8 cellular contexts compared by ENCODE assay signal in genomic region chr20:63955281-63955845, GRCh38. TPM values are rescaled to one million over a fixed set of nuclear protein-coding genes. Genes with fewer than 3 reads are reported as not detected.
DNase-seq lines count a peak whose midpoint lies in the region; ATAC-seq and TF ChIP-seq lines count a peak whose summit lies in the region.

No MANE protein-coding gene starts in this region.

- H3K9me2 ChIP-seq in SU-DHL-6 (replicated peaks; ENCODE audit: insufficient read depth, low read length), result no peaks in the 10 kb centered on the region

- no peaks in the 10 kb centered on the region for H3K9me3 ChIP-seq in SU-DHL-6 (ENCODE audit: insufficient read depth, low read length)

- H3K27ac ChIP-seq in SU-DHL-6 (ENCODE audit: low read depth, low read length) (peak overlapping the region; percentile 73), layer of hippocampus (ENCODE audit: low read depth, low read length) (peak overlapping the region; percentile 89)

- ATAC-seq in HG03135 (IDR thresholded peaks at IDR 0.05; ENCODE audit: unreplicated experiment), result peak; percentile 23
- ATAC-seq in stimulated activated naive CD8-positive, alpha-beta T cell treated with anti-CD3 and anti-CD28 coated beads, Interleukin-15, Interleukin-2, amounts not matched to agents 100 U/mL and 50 U/mL, for 24 hours, result no peak

- H3K9ac ChIP-seq in SU-DHL-6 (ENCODE audit: low read length), result peak overlapping the region; percentile 100

- peaks cover 39% of the 10 kb centered on the region for H3K79me2 ChIP-seq in SU-DHL-6 (ENCODE audit: insufficient read depth, low read length)

- H3K36me3 ChIP-seq in SU-DHL-6 (ENCODE audit: low read length), result no peaks in the 10 kb centered on the region

- peak overlapping the region; percentile 100 for H2AFZ ChIP-seq in SU-DHL-6 (ENCODE audit: low read depth, low read length, severe bottlenecking)

- H3K27me3 ChIP-seq in SU-DHL-6 (ENCODE audit: low read length) (no peaks in the 10 kb centered on the region), layer of hippocampus (ENCODE audit: control insufficient read depth, insufficient read depth, low read length) (no peaks in the 10 kb centered on the region)

- H4K20me1 ChIP-seq in SU-DHL-6 (ENCODE audit: low read depth, low read length), result no peaks in the 10 kb centered on the region

- peaks cover 7% of the 10 kb centered on the region; the same call in 1 of the 2 replicates for H3F3A ChIP-seq in SU-DHL-6 (ENCODE audit: insufficient read depth)

- DNase-seq in 8988T, result peak; percentile 90
- peak; percentile 50 for DNase-seq in GM12865 (ENCODE audit: low read depth)
- peak; percentile 52 for DNase-seq in cerebellum (ENCODE audit: low spot score)
- peak; percentile 55 for DNase-seq in stimulated activated naive CD8-positive, alpha-beta T cell treated with anti-CD3 and anti-CD28 coated beads, Interleukin-15, Interleukin-2, amounts not matched to agents 100 U/mL and 50 U/mL, for 24 hours
- no peak for DNase-seq in NAMALWA (ENCODE audit: low spot score)

- TF ChIP-seq CTCF in GM12865 (IDR thresholded peaks at IDR 0.05; ENCODE audit: insufficient read depth, low read depth, low read length, missing control alignments) (peak; percentile 18), SU-DHL-6 (IDR thresholded peaks at IDR 0.05; ENCODE audit: insufficient read depth, low read length, poor library complexity, severe bottlenecking) (peak; percentile 31)

- H3K4me3 ChIP-seq in GM12865 (ENCODE audit: low read depth, low read length) (peak overlapping the region; percentile 78), SU-DHL-6 (ENCODE audit: insufficient read depth, low read length, poor library complexity, severe bottlenecking) (peak overlapping the region; percentile 100)

- peak overlapping the region; percentile 78 for H3K4me2 ChIP-seq in SU-DHL-6 (ENCODE audit: low read depth, low read length, poor library complexity, severe bottlenecking)

RNA-seq across cellular contexts. Expression of gene UCKL1, which starts 0.9 kb away (rescaled TPM):
- 20.7 TPM for total RNA-seq in cerebellum

RNA-seq across cellular contexts. Expression of gene ZNF512B, which starts 14.4 kb away (rescaled TPM):
- total RNA-seq in cerebellum, result 10.4 TPM

RNA-seq across cellular contexts. Expression of gene SAMD10, which starts 24.1 kb away (rescaled TPM):
- 7.9 TPM for total RNA-seq in cerebellum

RNA-seq across cellular contexts. Expression of gene PRPF6, which starts 25.6 kb away (rescaled TPM):
- 44.0 TPM for total RNA-seq in cerebellum
